Comparison of ENCODE assay signal across 26 cellular contexts in the genomic region with DNA sequence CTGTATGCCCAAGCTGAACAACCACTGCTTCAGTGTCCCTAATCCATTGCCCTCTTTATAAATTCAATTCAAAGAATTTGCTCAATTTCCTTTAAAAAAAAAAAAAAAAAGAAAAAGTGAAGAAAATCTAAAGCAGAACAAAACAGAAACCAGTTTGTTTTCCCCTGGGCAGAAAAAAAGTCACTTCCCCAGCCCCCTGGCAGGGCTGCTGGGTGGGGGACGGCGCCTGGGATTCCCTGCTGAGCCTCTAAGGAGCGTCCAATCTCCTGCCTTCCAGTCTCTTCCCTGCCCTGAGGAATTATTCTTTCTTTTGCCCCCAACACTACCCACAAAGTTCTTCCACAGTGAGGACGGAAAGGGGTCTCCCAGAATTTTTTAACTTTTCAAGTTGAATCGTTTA. TPM values are rescaled to one million over a fixed set of nuclear protein-coding genes. Genes with fewer than 3 reads are reported as not detected.
A peak's percentile ranks its signal among the peaks of the same experiment; 100 is the strongest.
DNase-seq lines count a peak whose midpoint lies in the region; ATAC-seq and TF ChIP-seq lines count a peak whose summit lies in the region.
"Had no signal": no experiment of that assay in that cellular context is flagged by ENCODE, and none has a peak within 500 bp of the region (broad histone marks: within the 10 kb centered on the region; RNA-seq: fewer than 3 reads in every experiment).

No MANE protein-coding gene starts in this region.

- WGBS in heart left ventricle, 4 donors, result 46 to 56% (median 52%) methylated on average over 5 of the region's 5 CpGs

- H3K27ac ChIP-seq in heart left ventricle (peak overlapping the region in 11 of 12 donors; percentile 60 to 90 (median 72)), SK-N-MC (peak overlapping the region; percentile 88), fibroblast of lung (ENCODE audit: insufficient read depth, low read length) (peak overlapping the region; percentile 69), thoracic aorta (peak overlapping the region; percentile 73 to 96)
- H3K27ac ChIP-seq: WERI-Rb-1 had no signal

- intact Hi-C loops in heart left ventricle (cut with DNase I), result loop anchor here in 2 of 10 donors (5.0 kb wide), 2 partner anchors 33 to 142 kb away; partner anchors contain the start of gene USP47 (in 1 of the 2)
- intact Hi-C loops in left cardiac atrium (cut with DNase I), result no loop called here

- no peak for DNase-seq in heart left ventricle
- DNase-seq in left cardiac atrium, result no peak
- peak; percentile 70 for DNase-seq in SK-N-MC (ENCODE audit: low read depth, low spot score)
- DNase-seq in fibroblast of lung (ENCODE audit: low read depth in 2 of 2), result no peak
- no peak for DNase-seq in thoracic aorta (ENCODE audit: low spot score)
- DNase-seq in dedifferentiated amniotic fluid mesenchymal stem cell (ENCODE audit: extremely low spot score), result no peak
- DNase-seq in HuH-7.5 (ENCODE audit: low spot score), result no peak
- DNase-seq: 8988T; activated CD4-positive, alpha-beta T cell treated with anti-CD3 and anti-CD28 coated beads, Interleukin-2, amount 10 ng/mL, durations not matched to agents 7 days and 5 days; aorta; GF-D8; H7; mucosa of descending colon; NCI-H1092 treated with DMSO at 0.1 percent for 48 hours; NCI-H1930; NCI-H526 treated with DMSO at 0.1 percent for 48 hours; nephron progenitor cell; stimulated activated CD4-positive, alpha-beta T cell treated with anti-CD3 and anti-CD28 coated beads, Interleukin-15, amount 100 ng/mL, for 24 hours; stimulated activated naive CD8-positive, alpha-beta T cell treated with anti-CD3 and anti-CD28 coated beads, Interleukin-15, amount 100 ng/mL, for 72 hours; upper lobe of left lung; WERI-Rb-1 had no signal

- H3K9ac ChIP-seq in SK-N-MC (ENCODE audit: insufficient read length) (peak overlapping the region; percentile 4), fibroblast of lung (ENCODE audit: insufficient read depth, low read length) (peak overlapping the region; percentile 1)

- H3K27me3 ChIP-seq in heart left ventricle, result no peaks in the 10 kb centered on the region
- no peaks in the 10 kb centered on the region for H3K27me3 ChIP-seq in fibroblast of lung (ENCODE audit: control insufficient read depth, insufficient read depth, low read length)
- H3K27me3 ChIP-seq in thoracic aorta (replicated peaks; ENCODE audit: insufficient read depth), result no peaks in the 10 kb centered on the region
- H3K27me3 ChIP-seq: upper lobe of left lung had no signal

- H3K9me3 ChIP-seq in heart left ventricle (peaks cover 0 to 5% (median 0%) of the 10 kb centered on the region in 12 donors), SK-N-MC (ENCODE audit: low read depth, low read length) (no peaks in the 10 kb centered on the region), fibroblast of lung (ENCODE audit: control insufficient read depth, insufficient read depth, low read depth, low read length) (no peaks in the 10 kb centered on the region), thoracic aorta (no peaks in the 10 kb centered on the region)
- H3K9me3 ChIP-seq: mucosa of descending colon, upper lobe of left lung had no signal

- H3K4me1 ChIP-seq in heart left ventricle (peaks cover 13 to 92% (median 67%) of the 10 kb centered on the region in 12 donors), fibroblast of lung (ENCODE audit: control insufficient read depth, extremely low read depth, insufficient read depth, low read length) (peaks cover 74% of the 10 kb centered on the region), thoracic aorta (ENCODE audit: control insufficient read depth in 1 of 2, low read depth in 2 of 2) (peaks cover 27 to 82% of the 10 kb centered on the region in 2 donors)

- TF ChIP-seq POLR2A in heart left ventricle (IDR thresholded peaks at IDR 0.05), result no peak

- H2AFZ ChIP-seq in fibroblast of lung (ENCODE audit: low read length), result no peak overlapping the region

- peak overlapping the region; percentile 10 for H3K4me2 ChIP-seq in fibroblast of lung (ENCODE audit: extremely low read depth, insufficient read depth, low read length)

- H3K79me2 ChIP-seq in fibroblast of lung (ENCODE audit: control insufficient read depth, insufficient read depth, low read length), result peaks cover 15% of the 10 kb centered on the region

- H4K20me1 ChIP-seq in fibroblast of lung (ENCODE audit: control insufficient read depth, extremely low read depth, insufficient read depth, low read length), result no peaks in the 10 kb centered on the region

- H3K36me3 ChIP-seq in heart left ventricle (no peaks in the 10 kb centered on the region), SK-N-MC (ENCODE audit: insufficient read depth, low read length) (no peaks in the 10 kb centered on the region), fibroblast of lung (ENCODE audit: control insufficient read depth, insufficient read depth, low read length) (peaks cover 2% of the 10 kb centered on the region), thoracic aorta (no peaks in the 10 kb centered on the region)
- H3K36me3 ChIP-seq: upper lobe of left lung, WERI-Rb-1 had no signal

- ATAC-seq in heart left ventricle, result no peak
- ATAC-seq in left cardiac atrium, result no peak
- ATAC-seq in thoracic aorta (ENCODE audit: insufficient number of reproducible peaks, low FRiP score, low read depth), result no peak
- ATAC-seq in GM21737 (IDR thresholded peaks at IDR 0.05; ENCODE audit: unreplicated experiment), result no peak
- ATAC-seq: HepG2; mucosa of descending colon; sciatic nerve; stimulated activated naive CD8-positive, alpha-beta T cell treated with anti-CD3 and anti-CD28 coated beads, Interleukin-15, amount 100 ng/mL, for 72 hours had no signal

- H3K4me3 ChIP-seq in heart left ventricle (no peak overlapping the region), SK-N-MC (peak overlapping the region; percentile 47), fibroblast of lung (replicated peaks in 1 of 4; ENCODE audit: control extremely low read depth in 1 of 4, insufficient read depth in 1 of 4, low read depth in 3 of 4, low read length in 4 of 4) (no peak overlapping the region), thoracic aorta (no peak overlapping the region)
- H3K4me3 ChIP-seq: mucosa of descending colon, upper lobe of left lung had no signal

- TF ChIP-seq CTCF in heart left ventricle (IDR thresholded peaks at IDR 0.05) (no peak), fibroblast of lung (conservative IDR thresholded peaks at IDR 0.05 in 1 of 2, IDR thresholded peaks at IDR 0.05 in 1 of 2; ENCODE audit: low read depth in 1 of 2, low read length in 2 of 2) (no peak), thoracic aorta (IDR thresholded peaks at IDR 0.05) (no peak)

RNA-seq across cellular contexts. Expression of gene DKK3, which starts 23.9 kb away (rescaled TPM):
- total RNA-seq in heart left ventricle (100 to 1,000 TPM; 405 to 851 (median 724) TPM), left cardiac atrium (1,000 to 10,000 TPM; 1,563 to 1,610 TPM), fibroblast of lung (387 and 1,064 TPM in 2 replicates), thoracic aorta (100 to 1,000 TPM; 732 to 847 TPM)
- polyA plus RNA-seq in heart left ventricle (100 to 1,000 TPM; 117 to 396 TPM), fibroblast of lung (1,283 and 1,566 TPM in 2 replicates)
- polyA plus RNA-seq in fibroblast of lung (2012), result 748 and 845 TPM in 2 replicates
- 440 and 622 TPM in 2 replicates for polyA minus RNA-seq in fibroblast of lung (ENCODE audit: low replicate concordance)
- total RNA-seq: activated CD4-positive, alpha-beta T cell treated with anti-CD3 and anti-CD28 coated beads, Interleukin-2, amount 10 ng/mL, durations not matched to agents 7 days and 5 days; activated T-helper 1 cell treated with anti-CD3 and anti-CD28 coated beads, Interleukin-12 subunit alpha, Interleukin-12 subunit beta, Interleukin-2, Interleukin-4 antibody, amounts not matched to agents 30 ng/mL and 10 ng/mL and 1 ng/mL, durations not matched to agents 14 hours and 24 hours and 36 hours; B cell had no signal
